ENCODE assay signal across 27 cellular contexts in genomic region chr3:127164615-127165014, GRCh38. TPM values are rescaled to one million over a fixed set of nuclear protein-coding genes. Genes with fewer than 3 reads are reported as not detected.
"Had no signal": no experiment of that assay in that cellular context is flagged by ENCODE, and none has a peak within 500 bp of the region (broad histone marks: within the 10 kb centered on the region; RNA-seq: fewer than 3 reads in every experiment).

No MANE protein-coding gene starts in this region.

- ATAC-seq: activated CD4-positive, alpha-beta T cell treated with anti-CD3 and anti-CD28 coated beads for 36 hours; activated T-cell treated with anti-CD3 and anti-CD28 coated beads, Interleukin-2, amount 50 U/mL, for 72 hours; PC-3; T-cell had no signal

- H3K27ac Mint-ChIP-seq: activated CD4-positive, alpha-beta memory T cell treated with anti-CD3 and anti-CD28 coated beads, Interleukin-2, amount 10 ng/mL, durations not matched to agents 7 days and 5 days; activated CD4-positive, alpha-beta T cell treated with anti-CD3 and anti-CD28 coated beads for 36 hours; activated naive CD4-positive, alpha-beta T cell treated with anti-CD3 and anti-CD28 coated beads, Interleukin-2, amount 50 U/mL, for 24 hours; activated T-cell treated with anti-CD3 and anti-CD28 coated beads, Interleukin-2, amount 50 U/mL, for 72 hours; activated T-helper 2 cell treated with anti-CD3 and anti-CD28 coated beads, Interferon-gamma antibody, Interleukin-2, Interleukin-4, amounts not matched to agents 10 μg/mL and 5 μg/mL and 100 μg/mL, durations not matched to agents 14 hours and 24 hours and 36 hours; IgD-negative memory B cell; T-cell had no signal

- DNase-seq: activated CD4-positive, alpha-beta memory T cell treated with anti-CD3 and anti-CD28 coated beads, Interleukin-2, amount 10 ng/mL, durations not matched to agents 7 days and 5 days; activated CD4-positive, alpha-beta T cell treated with anti-CD3 and anti-CD28 coated beads for 36 hours; activated CD4-positive, alpha-beta T cell treated with anti-CD3 and anti-CD28 coated beads, Interleukin-2, amount 50 U/mL, for 1 hour; activated CD8-positive, alpha-beta memory T cell treated with anti-CD3 and anti-CD28 coated beads, Interleukin-2, amount 50 U/mL, for 4 hours; activated naive CD4-positive, alpha-beta T cell; activated T-cell treated with anti-CD3 and anti-CD28 coated beads, Interleukin-2, amount 50 U/mL, for 72 hours; central memory CD4-positive, alpha-beta T cell; MV-4-11; NCI-H1092 treated with DMSO at 0.1 percent for 48 hours; NCI-H1436; NCI-H1694 treated with DMSO at 0.1 percent for 48 hours; NCI-H2029 treated with DMSO at 0.1 percent for 48 hours; NCI-H510A; NCI-H526 treated with DMSO at 0.1 percent for 48 hours; NCI-H82; PC-3; T-cell; WERI-Rb-1 had no signal

- H3K4me1 Mint-ChIP-seq: activated CD4-positive, alpha-beta memory T cell treated with anti-CD3 and anti-CD28 coated beads, Interleukin-2, amount 10 ng/mL, durations not matched to agents 7 days and 5 days; activated CD4-positive, alpha-beta T cell treated with anti-CD3 and anti-CD28 coated beads for 36 hours; activated naive CD4-positive, alpha-beta T cell treated with anti-CD3 and anti-CD28 coated beads, Interleukin-2, amount 50 U/mL, for 24 hours; IgD-negative memory B cell; T-cell had no signal

- H3K36me3 Mint-ChIP-seq: activated naive CD4-positive, alpha-beta T cell treated with anti-CD3 and anti-CD28 coated beads, Interleukin-2, amount 50 U/mL, for 24 hours; IgD-negative memory B cell; T-cell had no signal

- H3K27me3 ChIP-seq: breast epithelium had no signal

- H3K9me3 ChIP-seq: breast epithelium had no signal

- H3K4me3 Mint-ChIP-seq: activated CD4-positive, alpha-beta memory T cell treated with anti-CD3 and anti-CD28 coated beads, Interleukin-2, amount 10 ng/mL, durations not matched to agents 7 days and 5 days; activated CD4-positive, alpha-beta T cell treated with anti-CD3 and anti-CD28 coated beads for 36 hours; activated naive CD4-positive, alpha-beta T cell treated with anti-CD3 and anti-CD28 coated beads, Interleukin-2, amount 50 U/mL, for 24 hours; activated T-cell treated with anti-CD3 and anti-CD28 coated beads, Interleukin-2, amount 50 U/mL, for 72 hours; T-cell had no signal

- H3K4me2 ChIP-seq: KMS-11 had no signal

- H3K27ac ChIP-seq: breast epithelium, KMS-11, SK-N-MC, WERI-Rb-1 had no signal

- H3K9ac ChIP-seq: KMS-11 had no signal

- H3K9me3 Mint-ChIP-seq: activated CD4-positive, alpha-beta memory T cell treated with anti-CD3 and anti-CD28 coated beads, Interleukin-2, amount 10 ng/mL, durations not matched to agents 7 days and 5 days; activated naive CD4-positive, alpha-beta T cell treated with anti-CD3 and anti-CD28 coated beads, Interleukin-2, amount 50 U/mL, for 24 hours; activated T-cell treated with anti-CD3 and anti-CD28 coated beads, Interleukin-2, amount 50 U/mL, for 72 hours; activated T-helper 2 cell treated with anti-CD3 and anti-CD28 coated beads, Interferon-gamma antibody, Interleukin-2, Interleukin-4, amounts not matched to agents 10 μg/mL and 5 μg/mL and 100 μg/mL, durations not matched to agents 14 hours and 24 hours and 36 hours; IgD-negative memory B cell; T-cell had no signal

- H3K27me3 Mint-ChIP-seq: activated CD4-positive, alpha-beta memory T cell treated with anti-CD3 and anti-CD28 coated beads, Interleukin-2, amount 10 ng/mL, durations not matched to agents 7 days and 5 days; activated naive CD4-positive, alpha-beta T cell treated with anti-CD3 and anti-CD28 coated beads, Interleukin-2, amount 50 U/mL, for 24 hours had no signal

- H3K4me3 ChIP-seq: breast epithelium, SK-N-MC had no signal

- H3K36me3 ChIP-seq: breast epithelium, WERI-Rb-1 had no signal

- H3K4me1 ChIP-seq: breast epithelium had no signal

RNA-seq across cellular contexts. Expression of gene PRR23E, which starts 28.3 kb away (rescaled TPM):
- total RNA-seq: activated CD4-positive, alpha-beta memory T cell treated with anti-CD3 and anti-CD28 coated beads, Interleukin-2, amount 10 ng/mL, durations not matched to agents 7 days and 5 days; activated CD4-positive, alpha-beta T cell treated with anti-CD3 and anti-CD28 coated beads for 36 hours; activated T-cell treated with anti-CD3 and anti-CD28 coated beads, Interleukin-2, amount 50 U/mL, for 72 hours; activated T-helper 2 cell treated with anti-CD3 and anti-CD28 coated beads, Interferon-gamma antibody, Interleukin-2, Interleukin-4, amounts not matched to agents 10 μg/mL and 5 μg/mL and 100 μg/mL, durations not matched to agents 14 hours and 24 hours and 36 hours; aorta; breast epithelium; MCF 10A; PC-3; T-cell; T-helper 2 cell treated with Interferon-gamma antibody and Interleukin-4, amounts not matched to agents 100 ng/mL and 5 ng/mL, for 36 hours had no signal
- polyA plus RNA-seq: aorta, IgD-negative memory B cell had no signal
